In the genomic region with DNA sequence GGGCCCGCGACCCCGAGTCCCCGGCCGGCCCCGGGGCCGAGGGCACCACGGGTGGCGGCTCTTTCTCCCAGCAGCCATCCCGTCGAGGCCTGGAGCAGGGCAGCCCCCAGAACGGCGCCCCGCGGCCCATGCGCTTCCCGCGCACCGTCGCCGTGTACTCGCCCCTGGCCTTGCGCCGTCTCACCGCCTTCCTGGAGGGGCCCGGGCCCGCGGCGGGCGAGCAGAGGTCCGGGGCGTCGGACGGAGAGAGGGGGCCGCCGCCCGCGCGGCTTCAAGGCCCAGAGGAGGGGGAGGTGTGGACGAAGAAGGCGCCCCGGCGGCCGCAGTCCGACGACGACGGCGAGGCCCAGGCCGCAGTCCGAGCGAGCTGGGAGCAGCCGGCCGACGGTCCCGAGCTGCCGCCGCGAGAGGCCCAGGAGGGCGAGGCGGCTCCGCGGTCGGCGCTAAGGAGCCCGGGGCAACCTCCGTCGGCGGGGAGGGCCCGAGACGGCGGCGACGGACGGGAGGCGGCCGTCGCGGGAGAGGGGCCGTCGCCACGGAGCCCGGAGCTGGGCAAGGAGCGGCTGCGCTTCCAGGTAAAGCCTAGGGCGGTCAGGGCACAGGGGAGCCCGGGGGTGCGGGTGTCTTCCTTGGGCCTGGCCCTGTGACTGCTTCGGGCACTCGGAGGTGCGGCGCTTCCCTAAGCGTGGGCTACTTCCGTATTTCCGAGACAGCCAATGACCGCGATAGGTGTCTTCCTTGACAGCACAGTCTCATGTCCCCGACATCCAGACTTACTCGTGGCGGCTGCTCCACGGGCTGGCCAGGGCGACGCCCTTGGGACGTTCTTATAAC, we compare ENCODE assay signal across 1 cellular context.
TF ChIP-seq lines count a peak whose summit lies in the region.

No MANE protein-coding gene starts in this region.

TF ChIP-seq in endothelial cell of umbilical vein, 7 proteins besides CTCF, POLR2A, EP300 and RAD21 (continued from another document):
- no peak for TF ChIP-seq MAX (IDR thresholded peaks at IDR 0.05; ENCODE audit: insufficient read depth, insufficient read length)
- no peak for TF ChIP-seq GATA2 (IDR thresholded peaks at IDR 0.05; ENCODE audit: insufficient read depth, insufficient read length, low read depth, low read length)
